Comparison of ENCODE assay signal across 9 cellular contexts in the genomic region with DNA sequence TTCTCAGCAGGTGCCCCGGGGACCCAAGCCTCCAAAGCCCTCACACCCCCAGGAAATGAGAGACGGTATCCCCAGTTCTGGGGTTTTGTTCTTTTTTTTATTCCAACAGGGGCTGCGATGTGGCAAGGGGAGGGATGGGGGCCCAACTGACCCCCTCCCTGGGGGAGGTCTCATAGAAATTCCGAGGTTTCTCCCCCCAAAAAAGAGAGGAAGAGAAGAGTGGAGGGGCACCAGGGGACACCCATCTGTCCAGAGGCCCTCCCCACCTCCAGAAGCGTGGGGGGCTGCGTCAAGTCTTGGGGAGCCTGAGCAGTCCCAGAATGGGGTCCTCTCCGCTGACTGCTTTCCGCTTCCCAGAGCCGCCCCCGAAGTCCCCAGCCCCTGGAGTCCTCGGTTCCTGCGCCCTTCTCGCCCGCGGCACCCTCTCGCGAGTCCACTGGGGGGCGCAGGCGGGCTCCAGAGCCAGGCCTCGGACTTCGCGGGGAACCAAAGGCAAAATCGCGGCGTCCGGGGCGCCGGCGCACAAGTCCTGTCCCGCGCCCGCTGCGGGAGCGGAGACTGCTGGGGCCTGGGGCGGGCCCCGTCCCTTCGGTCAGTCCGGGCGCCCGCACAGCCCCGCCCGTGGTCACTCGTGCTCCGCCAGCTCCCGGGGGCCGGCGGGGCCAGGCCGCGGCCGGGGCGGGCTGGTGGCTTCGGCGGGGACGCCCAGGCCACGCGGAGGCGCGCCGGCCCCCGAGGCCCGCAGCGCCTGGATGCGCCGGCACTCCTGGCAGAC. TPM values are rescaled to one million over a fixed set of nuclear protein-coding genes. Genes with fewer than 3 reads are reported as not detected.
A peak's percentile ranks its signal among the peaks of the same experiment; 100 is the strongest.
DNase-seq lines count a peak whose midpoint lies in the region; ATAC-seq and TF ChIP-seq lines count a peak whose summit lies in the region.
"Had no signal": no experiment of that assay in that cellular context is flagged by ENCODE, and none has a peak within 500 bp of the region (broad histone marks: within the 10 kb centered on the region; RNA-seq: fewer than 3 reads in every experiment).

No MANE protein-coding gene starts in this region.

- H3K9me3 ChIP-seq in ascending aorta (no peaks in the 10 kb centered on the region), testis (no peaks in the 10 kb centered on the region)

- intact Hi-C loops in ascending aorta (cut with DNase I) (no loop called here), testis (cut with DNase I; ENCODE audit: low total_unique reads) (no loop called here)

- no peak for ATAC-seq in HG02981 (IDR thresholded peaks at IDR 0.05; ENCODE audit: unreplicated experiment)

- DNase-seq in ACHN, result peak; percentile 56
- peak; percentile 53 for DNase-seq in NCI-H82 treated with DMSO at 0.1 percent for 48 hours (lab: John Stamatoyannopoulos, UW; ENCODE audit: unreplicated experiment)
- DNase-seq in ascending aorta (ENCODE audit: low spot score in 2 of 2), result no peak
- DNase-seq in iris pigment epithelial cell (ENCODE audit: low read depth), result peak; percentile 59
- DNase-seq in testis, result peak; percentile 48
- DNase-seq in SKM-1 treated with dmso at 0.1 percent for 144 hours (lab: John Stamatoyannopoulos, UW; ENCODE audit: unreplicated experiment), result no peak

- H3K27me3 ChIP-seq in ascending aorta, result peaks cover 12% of the 10 kb centered on the region
- no peaks in the 10 kb centered on the region for H3K27me3 ChIP-seq in testis

- in situ Hi-C loops in ACHN (cut with HindIII; ENCODE audit: low pct_ligation_motif_present, low pct_unique_long_range_greater_than_20kb, low sequenced_read_pairs), result no loop called here

- WGBS in testis, 2 donors, result 11 to 15% methylated on average over 6 to 53 of the region's 64 CpGs

- no peak overlapping the region for H3K27ac ChIP-seq in ascending aorta
- H3K27ac ChIP-seq in testis, result no peak overlapping the region
- H3K27ac ChIP-seq: epithelial cell of prostate had no signal

- TF ChIP-seq POLR2A in testis (IDR thresholded peaks at IDR 0.05), result no peak

- TF ChIP-seq CTCF in GM12873 (IDR thresholded peaks at IDR 0.05; ENCODE audit: insufficient read depth, low read depth, low read length, missing control alignments), result peak; percentile 69
- TF ChIP-seq CTCF in ascending aorta (IDR thresholded peaks at IDR 0.05), result peak; percentile 11 to 54 (median 23)
- TF ChIP-seq CTCF in testis (IDR thresholded peaks at IDR 0.05), result peak in 2 of 3 experiments; percentile 38 to 53

- H3K4me1 ChIP-seq in ascending aorta (peaks cover 0 to 6% of the 10 kb centered on the region in 2 donors), testis (peaks cover 4% of the 10 kb centered on the region)

- H3K4me3 ChIP-seq in ascending aorta (no peak overlapping the region), testis (no peak overlapping the region)

- H3K36me3 ChIP-seq in ascending aorta (no peaks in the 10 kb centered on the region), testis (ENCODE audit: low read depth, missing control alignments) (no peaks in the 10 kb centered on the region)

RNA-seq across cellular contexts. Expression of a gene that starts 4.4 kb away (rescaled TPM):
- total RNA-seq in ascending aorta (1.1 TPM), testis (10 to 100 TPM; 30.3 to 60.8 TPM)
- polyA plus RNA-seq in testis (ENCODE audit: insufficient read depth, low read depth, low replicate concordance), result 87.3 TPM

RNA-seq across cellular contexts. Expression of a gene that starts 39.3 kb away (rescaled TPM):
- total RNA-seq in ascending aorta (360 TPM), testis (100 to 1,000 TPM; 143 to 196 TPM)
- 182 TPM for polyA plus RNA-seq in testis (ENCODE audit: insufficient read depth, low read depth, low replicate concordance)

Comparison
In these comparisons a context has a peak if more than half of its experiments do, and no peak if none do; other contexts are left out.
1. DNase-seq: peak in ACHN (single experiment), NCI-H82 treated with DMSO at 0.1 percent for 48 hours (single experiment), iris pigment epithelial cell (single experiment) and testis (single experiment); none in ascending aorta (0 of 2) and SKM-1 treated with dmso at 0.1 percent for 144 hours (single experiment).
2. RNA of a gene that starts 4.4 kb away (total RNA-seq): 30.3 to 60.8 TPM in testis; 1.1 TPM in ascending aorta (single experiment); every median in the first group is over 10 times any median in the second.
3. Peak in every context shown above with its lines, with median percentiles within 50 percentile points of each other: CTCF ChIP-seq.